ENCODE assay signal across 1 cellular context in the genomic region with DNA sequence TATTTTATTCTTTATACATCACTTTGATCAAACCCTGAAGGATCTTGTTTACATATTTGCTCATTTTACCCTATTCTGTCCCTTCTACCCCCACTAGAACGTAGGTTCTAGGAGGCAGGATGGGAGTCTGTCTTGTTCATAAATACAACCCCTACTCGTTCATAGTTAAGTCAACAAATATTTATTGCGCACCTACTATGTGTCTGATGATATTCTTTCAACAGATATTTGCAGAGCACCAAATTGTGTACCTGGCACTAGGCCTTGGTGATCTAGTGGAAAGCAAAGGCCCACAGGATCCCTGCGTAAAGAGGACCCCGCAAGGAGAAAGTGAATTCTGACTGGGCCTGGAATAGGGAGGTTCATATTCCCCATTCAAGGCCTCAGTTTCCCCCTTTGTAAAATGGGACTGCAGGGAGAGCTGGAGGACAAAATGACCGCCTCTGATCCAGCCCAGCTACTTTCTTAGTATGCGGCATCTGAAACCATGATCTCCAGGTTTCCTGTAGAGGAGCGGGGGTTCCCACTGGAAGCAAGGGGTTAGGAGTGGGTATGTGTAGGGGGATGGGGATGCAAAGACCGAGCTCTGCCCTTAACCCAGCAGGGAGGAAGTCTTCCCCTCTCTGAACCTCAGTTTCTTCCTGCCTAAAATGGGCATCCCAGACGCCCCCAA.
TF ChIP-seq lines count a peak whose summit lies in the region.

No MANE protein-coding gene starts in this region.

TF ChIP-seq in endothelial cell of umbilical vein, 7 proteins besides CTCF, POLR2A, EP300 and RAD21:
- no peak for TF ChIP-seq POLR2AphosphoS5 (IDR thresholded peaks at IDR 0.05; ENCODE audit: insufficient read depth, low read depth, low read length)
- no peak for TF ChIP-seq MYC (IDR thresholded peaks at IDR 0.05; ENCODE audit: low read depth, low read length)
- TF ChIP-seq EZH2 (IDR thresholded peaks at IDR 0.05; ENCODE audit: borderline replicate concordance, low read depth, low read length, severe bottlenecking) = no peak
- TF ChIP-seq, protein P1, sequence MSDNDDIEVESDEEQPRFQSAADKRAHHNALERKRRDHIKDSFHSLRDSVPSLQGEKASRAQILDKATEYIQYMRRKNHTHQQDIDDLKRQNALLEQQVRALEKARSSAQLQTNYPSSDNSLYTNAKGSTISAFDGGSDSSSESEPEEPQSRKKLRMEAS (IDR thresholded peaks at IDR 0.05; ENCODE audit: insufficient read depth, insufficient read length) = no peak
- TF ChIP-seq GATA2 (IDR thresholded peaks at IDR 0.05; ENCODE audit: insufficient read depth, insufficient read length, low read depth, low read length) = no peak
- no peak for TF ChIP-seq JUN (IDR thresholded peaks at IDR 0.05; ENCODE audit: borderline replicate concordance, insufficient read depth, insufficient read length, low read depth)
- TF ChIP-seq FOS (IDR thresholded peaks at IDR 0.05; ENCODE audit: borderline replicate concordance, insufficient read depth, low read length) = no peak
